ENCODE assay signal across 10 cellular contexts in genomic region chr17:6599364-6599763, GRCh38. TPM values are rescaled to one million over a fixed set of nuclear protein-coding genes. Genes with fewer than 3 reads are reported as not detected.
A peak's percentile ranks its signal among the peaks of the same experiment; 100 is the strongest.
DNase-seq lines count a peak whose midpoint lies in the region; ATAC-seq and TF ChIP-seq lines count a peak whose summit lies in the region.
"Had no signal": no experiment of that assay in that cellular context is flagged by ENCODE, and none has a peak within 500 bp of the region (broad histone marks: within the 10 kb centered on the region; RNA-seq: fewer than 3 reads in every experiment).

No MANE protein-coding gene starts in this region.

- no peaks in the 10 kb centered on the region for H3K27me3 Mint-ChIP-seq in dendritic cell treated with granulocyte-macrophage colony-stimulating factor and Interleukin-4, amounts not matched to agents 40 ng/mL and 50 ng/mL, for 4 days
- H3K27me3 Mint-ChIP-seq in glutamatergic neuron (ENCODE audit: unreplicated experiment), result no peaks in the 10 kb centered on the region

- DNase-seq in NOMO-1 treated with DMSO at 0.1 percent for 48 hours (lab: John Stamatoyannopoulos, UW; ENCODE audit: unreplicated experiment) (peak; percentile 85), glutamatergic neuron (no peak), NCI-H2171 treated with DMSO at 0.1 percent for 48 hours (lab: John Stamatoyannopoulos, UW) (no peak), NCI-H1105 treated with DMSO at 0.1 percent for 48 hours (lab: John Stamatoyannopoulos, UW) (no peak)
- DNase-seq: NCI-H1694 treated with DMSO at 0.1 percent for 48 hours had no signal

- peaks cover 42% of the 10 kb centered on the region for H3K4me1 Mint-ChIP-seq in dendritic cell treated with granulocyte-macrophage colony-stimulating factor and Interleukin-4, amounts not matched to agents 40 ng/mL and 50 ng/mL, for 4 days (ENCODE audit: low read depth)
- no peaks in the 10 kb centered on the region for H3K4me1 Mint-ChIP-seq in glutamatergic neuron (ENCODE audit: low read depth, unreplicated experiment)

- peaks cover 8% of the 10 kb centered on the region; the same call in 1 of the 2 replicates for H3K4me1 ChIP-seq in BLaER1
- peaks cover 5 to 18% of the 10 kb centered on the region in 2 donors for H3K4me1 ChIP-seq in mucosa of rectum (ENCODE audit: control insufficient read depth in 2 of 2, insufficient read depth in 2 of 2, low read length in 2 of 2)

- H3K27me3 ChIP-seq in BLaER1 (no peaks in the 10 kb centered on the region), mucosa of rectum (ENCODE audit: control insufficient read depth in 2 of 2, insufficient read depth in 2 of 2, low read length in 2 of 2) (no peaks in the 10 kb centered on the region)

- H3K36me3 ChIP-seq in BLaER1 (peaks cover 81% of the 10 kb centered on the region), mucosa of rectum (ENCODE audit: control insufficient read depth in 2 of 2, insufficient read depth in 2 of 2, low read length in 2 of 2) (peaks cover 24 to 28% of the 10 kb centered on the region in 2 donors)

- H3K4me3 ChIP-seq in BLaER1 (no peak overlapping the region), mucosa of rectum (ENCODE audit: low read length in 2 of 2) (no peak overlapping the region)
- H3K4me3 ChIP-seq: PC-9 had no signal

- H3K9ac ChIP-seq in BLaER1 (no peak overlapping the region), mucosa of rectum (ENCODE audit: low read depth in 1 of 2, low read length in 2 of 2) (no peak overlapping the region)

- H3K9me3 ChIP-seq in BLaER1 (no peaks in the 10 kb centered on the region), mucosa of rectum (ENCODE audit: control insufficient read depth in 2 of 2, low read length in 2 of 2) (no peaks in the 10 kb centered on the region)

- no peak for TF ChIP-seq CTCF in glutamatergic neuron (IDR thresholded peaks at IDR 0.05; ENCODE audit: partially characterized antibody, unreplicated experiment)

- intact Hi-C loops in dendritic cell treated with granulocyte-macrophage colony-stimulating factor and Interleukin-4, amounts not matched to agents 40 ng/mL and 50 ng/mL, for 4 days (cut with micrococcal nuclease), result no loop called here

- no peak overlapping the region for H3K4me3 Mint-ChIP-seq in dendritic cell treated with granulocyte-macrophage colony-stimulating factor and Interleukin-4, amounts not matched to agents 40 ng/mL and 50 ng/mL, for 4 days
- no peak overlapping the region for H3K4me3 Mint-ChIP-seq in glutamatergic neuron (ENCODE audit: unreplicated experiment)

- no peak overlapping the region for H3K27ac ChIP-seq in BLaER1
- H3K27ac ChIP-seq in mucosa of rectum (ENCODE audit: low read depth in 2 of 2, low read length in 2 of 2), result peak overlapping the region; percentile 26 to 34
- H3K27ac ChIP-seq: PC-9 had no signal

- H3K9me3 Mint-ChIP-seq in dendritic cell treated with granulocyte-macrophage colony-stimulating factor and Interleukin-4, amounts not matched to agents 40 ng/mL and 50 ng/mL, for 4 days, result no peaks in the 10 kb centered on the region
- H3K9me3 Mint-ChIP-seq in glutamatergic neuron (ENCODE audit: unreplicated experiment), result no peaks in the 10 kb centered on the region

- H3K36me3 Mint-ChIP-seq in dendritic cell treated with granulocyte-macrophage colony-stimulating factor and Interleukin-4, amounts not matched to agents 40 ng/mL and 50 ng/mL, for 4 days (ENCODE audit: low read depth), result peaks cover 60% of the 10 kb centered on the region
- H3K36me3 Mint-ChIP-seq in glutamatergic neuron (ENCODE audit: unreplicated experiment), result no peaks in the 10 kb centered on the region

- no peak for ATAC-seq in HG03025 (IDR thresholded peaks at IDR 0.05; ENCODE audit: low FRiP score, unreplicated experiment)

- H3K4me2 ChIP-seq in BLaER1, result peak overlapping the region; percentile 1; the same call in 1 of the 2 replicates
- H3K4me2 ChIP-seq: PC-9 had no signal

- H4K20me1 ChIP-seq in BLaER1, result no peaks in the 10 kb centered on the region

- peak overlapping the region; percentile 65 for H3K27ac Mint-ChIP-seq in dendritic cell treated with granulocyte-macrophage colony-stimulating factor and Interleukin-4, amounts not matched to agents 40 ng/mL and 50 ng/mL, for 4 days
- H3K27ac Mint-ChIP-seq in glutamatergic neuron (ENCODE audit: unreplicated experiment), result no peak overlapping the region

RNA-seq across cellular contexts. Expression of gene KIAA0753, which starts 41.1 kb away (rescaled TPM):
- 25.6 TPM for total RNA-seq in glutamatergic neuron (ENCODE audit: unreplicated experiment)

RNA-seq across cellular contexts. Expression of gene TXNDC17, which starts 41.5 kb away (rescaled TPM):
- total RNA-seq in glutamatergic neuron (ENCODE audit: unreplicated experiment), result 89.5 TPM

RNA-seq across cellular contexts. Expression of gene PITPNM3, which starts 43.0 kb away (rescaled TPM):
- total RNA-seq in glutamatergic neuron (ENCODE audit: unreplicated experiment), result 1.4 TPM

RNA-seq across cellular contexts. Expression of gene MED31, which starts 52.0 kb away (rescaled TPM):
- total RNA-seq in glutamatergic neuron (ENCODE audit: unreplicated experiment), result 12.7 TPM

RNA-seq across cellular contexts. Expression of gene C17orf100, which starts 52.2 kb away (rescaled TPM):
- total RNA-seq in glutamatergic neuron (ENCODE audit: unreplicated experiment), result 4.6 TPM
